1 cellular context compared by ENCODE assay signal in genomic region chr17:76452646-76453430, GRCh38.
A peak's percentile ranks its signal among the peaks of the same experiment; 100 is the strongest.
TF ChIP-seq lines count a peak whose summit lies in the region.

Gene UBE2O, minus strand, starts transcription at chr17:76453152. Its CDS starts 11 bp downstream, at chr17:76453141.

TF ChIP-seq in HepG2, 621 proteins besides CTCF, POLR2A, EP300 and RAD21 (continued from another document and continues in another):
- no peak for TF ChIP-seq ZNF318 (CRISPR knock-in tag; IDR thresholded peaks at IDR 0.05)
- no peak for TF ChIP-seq SP140L (CRISPR knock-in tag; IDR thresholded peaks at IDR 0.05; ENCODE audit: borderline replicate concordance)
- TF ChIP-seq ZFP36L1 (CRISPR knock-in tag; IDR thresholded peaks at IDR 0.05), result peak; percentile 31; the same call in 1 of the 2 replicates
- TF ChIP-seq, protein P1, sequence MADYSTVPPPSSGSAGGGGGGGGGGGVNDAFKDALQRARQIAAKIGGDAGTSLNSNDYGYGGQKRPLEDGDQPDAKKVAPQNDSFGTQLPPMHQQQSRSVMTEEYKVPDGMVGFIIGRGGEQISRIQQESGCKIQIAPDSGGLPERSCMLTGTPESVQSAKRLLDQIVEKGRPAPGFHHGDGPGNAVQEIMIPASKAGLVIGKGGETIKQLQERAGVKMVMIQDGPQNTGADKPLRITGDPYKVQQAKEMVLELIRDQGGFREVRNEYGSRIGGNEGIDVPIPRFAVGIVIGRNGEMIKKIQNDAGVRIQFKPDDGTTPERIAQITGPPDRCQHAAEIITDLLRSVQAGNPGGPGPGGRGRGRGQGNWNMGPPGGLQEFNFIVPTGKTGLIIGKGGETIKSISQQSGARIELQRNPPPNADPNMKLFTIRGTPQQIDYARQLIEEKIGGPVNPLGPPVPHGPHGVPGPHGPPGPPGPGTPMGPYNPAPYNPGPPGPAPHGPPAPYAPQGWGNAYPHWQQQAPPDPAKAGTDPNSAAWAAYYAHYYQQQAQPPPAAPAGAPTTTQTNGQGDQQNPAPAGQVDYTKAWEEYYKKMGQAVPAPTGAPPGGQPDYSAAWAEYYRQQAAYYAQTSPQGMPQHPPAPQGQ (CRISPR knock-in tag; IDR thresholded peaks at IDR 0.05; ENCODE audit: borderline replicate concordance), result no peak
- TF ChIP-seq ZNF83 (CRISPR knock-in tag; IDR thresholded peaks at IDR 0.05; ENCODE audit: borderline replicate concordance), result no peak
- TF ChIP-seq ZNF563 (CRISPR knock-in tag; IDR thresholded peaks at IDR 0.05), result peak; percentile 96
- 0 out of 2 replicates have a peak, but pooled peaks have one; percentile 9 for TF ChIP-seq ZNF138 (CRISPR knock-in tag; IDR thresholded peaks at IDR 0.05; ENCODE audit: low read depth)
- TF ChIP-seq ZNF326 (CRISPR knock-in tag; IDR thresholded peaks at IDR 0.05; ENCODE audit: borderline replicate concordance), result no peak
- TF ChIP-seq SNAPC2 (CRISPR knock-in tag; IDR thresholded peaks at IDR 0.05), result no peak
- no peak for TF ChIP-seq ZNF572 (CRISPR knock-in tag; IDR thresholded peaks at IDR 0.05)
- TF ChIP-seq, protein P2, sequence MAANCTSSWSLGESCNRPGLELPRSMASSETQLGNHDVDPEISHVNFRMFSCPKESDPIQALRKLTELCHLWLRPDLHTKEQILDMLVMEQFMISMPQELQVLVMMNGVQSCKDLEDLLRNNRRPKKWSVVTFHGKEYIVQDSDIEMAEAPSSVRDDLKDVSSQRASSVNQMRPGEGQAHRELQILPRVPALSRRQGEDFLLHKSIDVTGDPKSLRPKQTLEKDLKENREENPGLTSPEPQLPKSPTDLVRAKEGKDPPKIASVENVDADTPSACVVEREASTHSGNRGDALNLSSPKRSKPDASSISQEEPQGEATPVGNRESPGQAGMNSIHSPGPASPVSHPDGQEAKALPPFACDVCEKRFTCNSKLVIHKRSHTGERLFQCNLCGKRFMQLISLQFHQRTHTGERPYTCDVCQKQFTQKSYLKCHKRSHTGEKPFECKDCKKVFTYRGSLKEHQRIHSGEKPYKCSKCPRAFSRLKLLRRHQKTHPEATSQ (CRISPR knock-in tag; IDR thresholded peaks at IDR 0.05; ENCODE audit: borderline replicate concordance), result no peak
- no peak for TF ChIP-seq HNRNPUL1 (IDR thresholded peaks at IDR 0.05; ENCODE audit: low read depth, low read length)
- no peak for TF ChIP-seq ZNF264 (CRISPR knock-in tag; IDR thresholded peaks at IDR 0.05)
- no peak for TF ChIP-seq HMG20A (CRISPR knock-in tag; IDR thresholded peaks at IDR 0.05; ENCODE audit: borderline replicate concordance)
- no peak for TF ChIP-seq ZFP41 (CRISPR knock-in tag; IDR thresholded peaks at IDR 0.05; ENCODE audit: borderline replicate concordance)
- TF ChIP-seq MLLT10 (CRISPR knock-in tag; IDR thresholded peaks at IDR 0.05), result no peak
- no peak for TF ChIP-seq TP53 (CRISPR knock-in tag; conservative IDR thresholded peaks at IDR 0.05)
- no peak for TF ChIP-seq ZNF775 (CRISPR knock-in tag; IDR thresholded peaks at IDR 0.05; ENCODE audit: borderline replicate concordance)
- no peak for TF ChIP-seq SUZ12 (IDR thresholded peaks at IDR 0.05; ENCODE audit: low read depth, low read length)
- peak; percentile 22; the same call in 1 of the 2 replicates for TF ChIP-seq ZNF263 (CRISPR knock-in tag; IDR thresholded peaks at IDR 0.05)
- no peak for TF ChIP-seq FOXJ3 (CRISPR knock-in tag; IDR thresholded peaks at IDR 0.05; ENCODE audit: borderline replicate concordance)
- no peak; the same call in 1 of the 2 replicates for TF ChIP-seq ZNF816 (CRISPR knock-in tag; IDR thresholded peaks at IDR 0.05; ENCODE audit: borderline replicate concordance)
- no peak for TF ChIP-seq ZBTB37 (CRISPR knock-in tag; IDR thresholded peaks at IDR 0.05)
- TF ChIP-seq, protein P3, sequence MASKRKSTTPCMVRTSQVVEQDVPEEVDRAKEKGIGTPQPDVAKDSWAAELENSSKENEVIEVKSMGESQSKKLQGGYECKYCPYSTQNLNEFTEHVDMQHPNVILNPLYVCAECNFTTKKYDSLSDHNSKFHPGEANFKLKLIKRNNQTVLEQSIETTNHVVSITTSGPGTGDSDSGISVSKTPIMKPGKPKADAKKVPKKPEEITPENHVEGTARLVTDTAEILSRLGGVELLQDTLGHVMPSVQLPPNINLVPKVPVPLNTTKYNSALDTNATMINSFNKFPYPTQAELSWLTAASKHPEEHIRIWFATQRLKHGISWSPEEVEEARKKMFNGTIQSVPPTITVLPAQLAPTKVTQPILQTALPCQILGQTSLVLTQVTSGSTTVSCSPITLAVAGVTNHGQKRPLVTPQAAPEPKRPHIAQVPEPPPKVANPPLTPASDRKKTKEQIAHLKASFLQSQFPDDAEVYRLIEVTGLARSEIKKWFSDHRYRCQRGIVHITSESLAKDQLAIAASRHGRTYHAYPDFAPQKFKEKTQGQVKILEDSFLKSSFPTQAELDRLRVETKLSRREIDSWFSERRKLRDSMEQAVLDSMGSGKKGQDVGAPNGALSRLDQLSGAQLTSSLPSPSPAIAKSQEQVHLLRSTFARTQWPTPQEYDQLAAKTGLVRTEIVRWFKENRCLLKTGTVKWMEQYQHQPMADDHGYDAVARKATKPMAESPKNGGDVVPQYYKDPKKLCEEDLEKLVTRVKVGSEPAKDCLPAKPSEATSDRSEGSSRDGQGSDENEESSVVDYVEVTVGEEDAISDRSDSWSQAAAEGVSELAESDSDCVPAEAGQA (IDR thresholded peaks at IDR 0.05; ENCODE audit: low read depth), result no peak
- TF ChIP-seq, protein P3 (CRISPR knock-in tag; IDR thresholded peaks at IDR 0.05; ENCODE audit: borderline replicate concordance), result peak; percentile 88
- TF ChIP-seq NFATC3 (CRISPR knock-in tag; IDR thresholded peaks at IDR 0.05), result no peak
- TF ChIP-seq HNRNPL (IDR thresholded peaks at IDR 0.05; ENCODE audit: low read depth, low read length), result no peak
- no peak; the same call in 1 of the 2 replicates for TF ChIP-seq ZNF367 (CRISPR knock-in tag; IDR thresholded peaks at IDR 0.05; ENCODE audit: borderline replicate concordance)
- TF ChIP-seq SATB2 (CRISPR knock-in tag; IDR thresholded peaks at IDR 0.05), result no peak
- TF ChIP-seq ZNF224 (CRISPR knock-in tag; IDR thresholded peaks at IDR 0.05), result no peak
- TF ChIP-seq ZNF503 (CRISPR knock-in tag; IDR thresholded peaks at IDR 0.05), result no peak
- TF ChIP-seq, protein P4, sequence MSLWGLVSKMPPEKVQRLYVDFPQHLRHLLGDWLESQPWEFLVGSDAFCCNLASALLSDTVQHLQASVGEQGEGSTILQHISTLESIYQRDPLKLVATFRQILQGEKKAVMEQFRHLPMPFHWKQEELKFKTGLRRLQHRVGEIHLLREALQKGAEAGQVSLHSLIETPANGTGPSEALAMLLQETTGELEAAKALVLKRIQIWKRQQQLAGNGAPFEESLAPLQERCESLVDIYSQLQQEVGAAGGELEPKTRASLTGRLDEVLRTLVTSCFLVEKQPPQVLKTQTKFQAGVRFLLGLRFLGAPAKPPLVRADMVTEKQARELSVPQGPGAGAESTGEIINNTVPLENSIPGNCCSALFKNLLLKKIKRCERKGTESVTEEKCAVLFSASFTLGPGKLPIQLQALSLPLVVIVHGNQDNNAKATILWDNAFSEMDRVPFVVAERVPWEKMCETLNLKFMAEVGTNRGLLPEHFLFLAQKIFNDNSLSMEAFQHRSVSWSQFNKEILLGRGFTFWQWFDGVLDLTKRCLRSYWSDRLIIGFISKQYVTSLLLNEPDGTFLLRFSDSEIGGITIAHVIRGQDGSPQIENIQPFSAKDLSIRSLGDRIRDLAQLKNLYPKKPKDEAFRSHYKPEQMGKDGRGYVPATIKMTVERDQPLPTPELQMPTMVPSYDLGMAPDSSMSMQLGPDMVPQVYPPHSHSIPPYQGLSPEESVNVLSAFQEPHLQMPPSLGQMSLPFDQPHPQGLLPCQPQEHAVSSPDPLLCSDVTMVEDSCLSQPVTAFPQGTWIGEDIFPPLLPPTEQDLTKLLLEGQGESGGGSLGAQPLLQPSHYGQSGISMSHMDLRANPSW (CRISPR knock-in tag; IDR thresholded peaks at IDR 0.05; ENCODE audit: borderline replicate concordance), result no peak
